In the genomic region with DNA sequence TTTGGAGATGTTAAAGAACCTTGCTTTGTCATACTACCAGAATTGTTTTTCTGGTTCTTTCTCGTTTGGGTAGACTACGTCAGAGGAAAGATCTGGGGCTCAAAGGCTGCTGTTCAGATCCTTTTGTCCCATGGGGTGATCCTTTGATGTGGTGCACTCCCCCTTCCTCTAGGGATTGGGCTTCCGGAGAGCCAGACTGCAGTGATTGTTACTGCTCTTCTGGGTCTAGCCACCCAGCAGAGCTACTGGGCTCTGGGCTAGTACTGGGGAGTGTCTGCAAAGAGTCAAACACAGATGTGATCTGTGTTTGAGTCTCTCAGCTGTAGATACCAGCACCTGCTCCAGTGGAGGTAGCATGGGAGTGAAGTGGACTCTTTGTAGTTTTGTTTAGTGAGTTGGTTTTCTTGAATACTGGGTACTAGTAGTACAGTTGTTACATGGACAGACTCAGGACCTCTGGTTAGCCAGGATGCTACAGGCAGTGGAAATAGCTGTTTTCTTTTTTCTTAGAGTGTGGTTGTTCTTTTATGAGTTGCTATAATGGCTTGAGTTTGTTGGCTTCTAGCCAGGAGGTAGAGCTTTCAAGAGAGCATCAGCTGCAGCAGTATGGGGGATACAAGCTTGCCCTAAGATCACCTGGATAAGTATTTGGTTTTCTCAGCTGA, we compare ENCODE assay signal across 8 cellular contexts. TPM values are rescaled to one million over a fixed set of nuclear protein-coding genes. Genes with fewer than 3 reads are reported as not detected.
DNase-seq lines count a peak whose midpoint lies in the region; ATAC-seq, FAIRE-seq and TF ChIP-seq lines count a peak whose summit lies in the region.

No MANE protein-coding gene starts in this region.

- no peak overlapping the region for H3K56ac ChIP-seq in H1 (replicated peaks; ENCODE audit: insufficient read length, low read depth, low read length)

- peaks cover 69% of the 10 kb centered on the region for H3K4me1 ChIP-seq in HepG2 (ENCODE audit: insufficient read depth, low read length)
- no peaks in the 10 kb centered on the region for H3K4me1 ChIP-seq in right lobe of liver
- H3K4me1 ChIP-seq in SJCRH30, result peaks cover 31% of the 10 kb centered on the region
- peaks cover 0 to 13% (median 8%) of the 10 kb centered on the region in 4 experiments; a peak in 6 of 7 replicates for H3K4me1 ChIP-seq in H1 (replicated peaks in 1 of 4; ENCODE audit: control insufficient read depth in 3 of 4, insufficient read depth in 4 of 4, low read length in 3 of 4)

- no peak overlapping the region for H3K23ac ChIP-seq in H1 (ENCODE audit: insufficient read length)

- no peaks in the 10 kb centered on the region for H4K20me1 ChIP-seq in HepG2 (ENCODE audit: insufficient read depth, low read length)
- no peaks in the 10 kb centered on the region for H4K20me1 ChIP-seq in H1 (replicated peaks in 1 of 2; ENCODE audit: control insufficient read depth in 1 of 2, insufficient read depth in 2 of 2, low read length in 2 of 2)

- H3K14ac ChIP-seq in H1 (ENCODE audit: insufficient read length), result no peak overlapping the region

- CTCF ChIA-PET in HepG2 (lab: Yijun Ruan, JAX; ENCODE audit: low intra/inter-chr PET ratio, low total read pairs) (no interaction called here), H1 (lab: Charles Lee; ENCODE audit: partially characterized antibody) (interaction anchor here (0.9 to 2.1 kb wide), 3 partner anchors 11 to 68 kb away, joined by 4 to 5 read pairs (median 5); no protein-coding TSS in a partner anchor)

- BruUV-seq in HepG2 (replicated peaks; lab: Mats Ljungman, UMichigan), result no TSS peak

- peak overlapping the region; percentile 67 for H3K4me2 ChIP-seq in HepG2 (ENCODE audit: low read depth, low read length)
- no peak overlapping the region for H3K4me2 ChIP-seq in H1 (ENCODE audit: insufficient read depth in 1 of 2, low read depth in 2 of 2, low read length in 2 of 2)

- H4K8ac ChIP-seq in H1 (ENCODE audit: extremely low read depth, insufficient read depth, low read length), result no peak overlapping the region

- H3K36me3 ChIP-seq in HepG2 (replicated peaks in 1 of 2; ENCODE audit: control insufficient read depth in 1 of 2, insufficient read depth in 2 of 2, low read length in 2 of 2) (no peaks in the 10 kb centered on the region), right lobe of liver (no peaks in the 10 kb centered on the region), SJCRH30 (no peaks in the 10 kb centered on the region), H1 (ENCODE audit: control insufficient read depth in 2 of 4, insufficient read depth in 4 of 4, low read length in 3 of 4) (no peaks in the 10 kb centered on the region)

- no peaks in the 10 kb centered on the region for H3K79me1 ChIP-seq in H1 (ENCODE audit: low read depth, low read length)

- DNase-seq in HepG2 (ENCODE audit: low spot score) (peak; percentile 97), right lobe of liver (no peak), SJCRH30 (peak; percentile 48 to 51), H1 (ENCODE audit: low read depth in 1 of 2, low spot score in 2 of 2) (no peak), NCI-H446 treated with DMSO at 0.1 percent for 48 hours (lab: John Stamatoyannopoulos, UW) (no peak), omental fat pad (ENCODE audit: low spot score) (no peak)

- no peak overlapping the region for H4K91ac ChIP-seq in H1 (replicated peaks; ENCODE audit: insufficient read length, low read length)

- TF ChIP-seq RAD21 in HepG2 (CRISPR knock-in tag; IDR thresholded peaks at IDR 0.05) (no peak), H1 (IDR thresholded peaks at IDR 0.05 in 1 of 2, conservative IDR thresholded peaks at IDR 0.05 in 1 of 2; ENCODE audit: low read depth in 2 of 2, low read length in 2 of 2) (no peak)

- no peak overlapping the region for H2AK5ac ChIP-seq in H1 (ENCODE audit: low read depth, low read length)

- peaks cover 63% of the 10 kb centered on the region for H3K79me2 ChIP-seq in HepG2 (ENCODE audit: insufficient read depth, low read length)
- H3K79me2 ChIP-seq in H1 (ENCODE audit: control insufficient read depth in 1 of 2, insufficient read depth in 2 of 2, low read length in 2 of 2), result peaks cover 0 to 29% of the 10 kb centered on the region in 2 experiments; a peak in 1 of 4 replicates

- H3K9ac ChIP-seq in HepG2 (ENCODE audit: insufficient read depth, low read depth, low read length) (peak overlapping the region; percentile 59), H1 (replicated peaks in 1 of 4; ENCODE audit: extremely low read depth in 1 of 4, low read depth in 3 of 4, low read length in 3 of 4) (no peak overlapping the region)

- H3K4me3 Mint-ChIP-seq in stimulated activated naive CD8-positive, alpha-beta T cell treated with anti-CD3 and anti-CD28 coated beads, Interleukin-15, Interleukin-2, amounts not matched to agents 100 ng/mL and 50 ng/mL, for 24 hours, result peak overlapping the region; percentile 15

- H2BK5ac ChIP-seq in H1 (ENCODE audit: low read depth, low read length), result no peak overlapping the region

- H2BK120ac ChIP-seq in H1 (replicated peaks; ENCODE audit: low read depth, low read length), result no peak overlapping the region

- TF ChIP-seq CTCF in HepG2 (CRISPR knock-in tag; IDR thresholded peaks at IDR 0.05) (no peak), right lobe of liver (IDR thresholded peaks at IDR 0.05) (no peak), H1 (IDR thresholded peaks at IDR 0.05; ENCODE audit: control extremely low read depth in 1 of 3, insufficient read depth in 1 of 3, low read depth in 1 of 3, low read length in 3 of 3) (no peak), omental fat pad (IDR thresholded peaks at IDR 0.05) (no peak)

- intact Hi-C loops in HepG2 (cut with micrococcal nuclease; ENCODE audit: unreplicated experiment) (loop anchor here (1.0 to 5.0 kb wide), 2 partner anchors 34 to 50 kb away; a partner anchor contains a TSS), right lobe of liver (cut with DNase I) (no loop called here)

- peak overlapping the region; percentile 71 for H3K27ac ChIP-seq in HepG2 (ENCODE audit: extremely low read length, insufficient read depth, low read length)
- H3K27ac ChIP-seq in right lobe of liver, result no peak overlapping the region
- H3K27ac ChIP-seq in SJCRH30, result no peak overlapping the region; the same call in 1 of the 2 replicates
- no peak overlapping the region for H3K27ac ChIP-seq in H1 (ENCODE audit: low read depth, low read length)

- H2BK15ac ChIP-seq in H1 (ENCODE audit: low read length), result no peak overlapping the region

- H3K36me3 Mint-ChIP-seq in stimulated activated naive CD8-positive, alpha-beta T cell treated with anti-CD3 and anti-CD28 coated beads, Interleukin-15, Interleukin-2, amounts not matched to agents 100 ng/mL and 50 ng/mL, for 24 hours (ENCODE audit: low read depth), result peaks cover 10% of the 10 kb centered on the region

- TF ChIP-seq POLR2A in HepG2 (IDR thresholded peaks at IDR 0.05; ENCODE audit: insufficient read depth in 1 of 2, low read depth in 2 of 2, low read length in 2 of 2) (no peak), right lobe of liver (IDR thresholded peaks at IDR 0.05) (no peak), H1 (IDR thresholded peaks at IDR 0.05; ENCODE audit: control extremely low read depth in 1 of 2, low read depth in 2 of 2, low read length in 2 of 2) (no peak)

- FAIRE-seq in HepG2 (lab: Jason Lieb, UNC), result peak; percentile 61
- FAIRE-seq in H1 (lab: Jason Lieb, UNC), result no peak

- peaks cover 22% of the 10 kb centered on the region for H3K4me1 Mint-ChIP-seq in stimulated activated naive CD8-positive, alpha-beta T cell treated with anti-CD3 and anti-CD28 coated beads, Interleukin-15, Interleukin-2, amounts not matched to agents 100 ng/mL and 50 ng/mL, for 24 hours (ENCODE audit: low read depth)

- peak; percentile 95 for ATAC-seq in HepG2
- ATAC-seq in right lobe of liver, result no peak
- no peak for ATAC-seq in omental fat pad (ENCODE audit: low FRiP score)
- ATAC-seq in HG03095 (IDR thresholded peaks at IDR 0.05; ENCODE audit: unreplicated experiment), result no peak

- POLR2A ChIA-PET in HepG2 (lab: Yijun Ruan, JAX) (interaction anchor here (1.8 to 2.6 kb wide), 3 partner anchors 11 to 34 kb away, joined by 4 to 12 read pairs (median 7); a partner anchor contains a TSS), H1 (lab: Charles Lee; ENCODE audit: partially characterized antibody) (interaction anchor here (0.6 to 0.9 kb wide), 3 partner anchors 12 to 24 kb away, joined by 3 to 4 read pairs (median 4); no protein-coding TSS in a partner anchor)

- no peaks in the 10 kb centered on the region for H3K27me3 ChIP-seq in HepG2 (ENCODE audit: control insufficient read depth in 1 of 2, insufficient read depth in 2 of 2, low read length in 2 of 2)
- no peaks in the 10 kb centered on the region for H3K27me3 ChIP-seq in right lobe of liver
- no peaks in the 10 kb centered on the region; the same call in 1 of the 2 replicates for H3K27me3 ChIP-seq in SJCRH30
- peaks cover 0 to 13% (median 1%) of the 10 kb centered on the region in 4 experiments; a peak in 5 of 7 replicates for H3K27me3 ChIP-seq in H1 (replicated peaks in 1 of 4; ENCODE audit: control insufficient read depth in 3 of 4, extremely low read depth in 1 of 4, insufficient read depth in 3 of 4, low read length in 3 of 4)

- H3K4me3 ChIP-seq in HepG2 (replicated peaks in 1 of 3; ENCODE audit: insufficient read depth in 1 of 3, low read depth in 2 of 3, low read length in 3 of 3) (peak overlapping the region in 2 of 3 experiments; percentile 17 to 27; a peak in 1 of 6 replicates), right lobe of liver (no peak overlapping the region), SJCRH30 (no peak overlapping the region), H1 (ENCODE audit: extremely low read depth in 1 of 4, insufficient read depth in 2 of 4, low read depth in 3 of 4, low read length in 4 of 4) (no peak overlapping the region)

- peak overlapping the region; percentile 87; the same call in 1 of the 2 replicates for H3K18ac ChIP-seq in H1 (ENCODE audit: extremely low read depth, low read length)

- no peak overlapping the region for H4K5ac ChIP-seq in H1 (ENCODE audit: insufficient read length, low read depth, low read length)

- 7% methylated on average over 3 of the region's 3 CpGs for WGBS in HepG2 (ENCODE audit: low lambda C conversion rate)
- 54% methylated on average over 2 of the region's 3 CpGs for WGBS in right lobe of liver (ENCODE audit: insufficient coverage, low coverage, low lambda C conversion rate, missing lambda C conversion rate)
- WGBS in H1 (ENCODE audit: extremely low coverage in 1 of 2, insufficient coverage in 1 of 2, insufficient read length in 1 of 2, insufficient replicate concordance in 2 of 2, low coverage in 1 of 2, low lambda C conversion rate in 2 of 2, missing lambda C conversion rate in 1 of 2), 2 experiments, result 52% methylated on average over 3 of the region's 3 CpGs; no CpG with 5 or more reads in 1 of the 2 experiments

- peak overlapping the region; percentile 24 for H3K27ac Mint-ChIP-seq in stimulated activated naive CD8-positive, alpha-beta T cell treated with anti-CD3 and anti-CD28 coated beads, Interleukin-15, Interleukin-2, amounts not matched to agents 100 ng/mL and 50 ng/mL, for 24 hours

- H3K9me3 ChIP-seq in HepG2 (ENCODE audit: low read length) (no peaks in the 10 kb centered on the region), right lobe of liver (no peaks in the 10 kb centered on the region), SJCRH30 (replicated peaks) (no peaks in the 10 kb centered on the region), H1 (ENCODE audit: insufficient read depth in 2 of 2, low read depth in 1 of 2, low read length in 1 of 2) (peaks cover 0 to 2% of the 10 kb centered on the region in 2 experiments; a peak in 1 of 4 replicates)

- H2AFZ ChIP-seq in HepG2 (ENCODE audit: low read length), result no peak overlapping the region
- no peak overlapping the region for H2AFZ ChIP-seq in H1 (ENCODE audit: low read length)

- H3K23me2 ChIP-seq in H1 (ENCODE audit: low read depth, low read length), result no peaks in the 10 kb centered on the region

- no peaks in the 10 kb centered on the region for H3K27me3 Mint-ChIP-seq in stimulated activated naive CD8-positive, alpha-beta T cell treated with anti-CD3 and anti-CD28 coated beads, Interleukin-15, Interleukin-2, amounts not matched to agents 100 ng/mL and 50 ng/mL, for 24 hours

- H2BK20ac ChIP-seq in H1 (ENCODE audit: low read length), result no peak overlapping the region

- in situ Hi-C loops in HepG2 (cut with HindIII; ENCODE audit: extremely low pct_ligation_motif_present, low pct_unique_long_range_greater_than_20kb), result no loop called here

- TF ChIP-seq EP300 in HepG2 (IDR thresholded peaks at IDR 0.05; ENCODE audit: low read depth in 2 of 2, low read length in 2 of 2), result peak; percentile 60 to 71; a peak in 3 of 4 replicates
- peak; percentile 77 for TF ChIP-seq EP300 in HepG2 (CRISPR knock-in tag; IDR thresholded peaks at IDR 0.05; ENCODE audit: borderline replicate concordance)
- no peak for TF ChIP-seq EP300 in H1 (IDR thresholded peaks at IDR 0.05; ENCODE audit: borderline replicate concordance in 1 of 2, low read depth in 2 of 2, low read length in 2 of 2)

- H2BK12ac ChIP-seq in H1 (ENCODE audit: low read depth, low read length), result 0 out of 2 replicates have a peak overlapping the region, but pooled peaks have one; percentile 39

- no peaks in the 10 kb centered on the region for H3K9me3 Mint-ChIP-seq in stimulated activated naive CD8-positive, alpha-beta T cell treated with anti-CD3 and anti-CD28 coated beads, Interleukin-15, Interleukin-2, amounts not matched to agents 100 ng/mL and 50 ng/mL, for 24 hours

- H3K4ac ChIP-seq in H1 (replicated peaks; ENCODE audit: insufficient read length, low read depth, low read length), result no peak overlapping the region

RNA-seq across cellular contexts. Expression of a gene that starts 34.4 kb away (rescaled TPM):
- total RNA-seq in HepG2 (2016; rRNA removed; fragmentation: Illumina TruSeq; extraction: Trizol), result 21.5 and 23.0 TPM in 2 replicates
- total RNA-seq in HepG2 (2016; cell fraction: cytosol; rRNA removed; fragmentation: Illumina TruSeq; extraction: Trizol; ENCODE audit: low read depth), result 12.1 and 13.1 TPM in 2 replicates
- 19.6 and 23.8 TPM in 2 replicates for total RNA-seq in HepG2 (2016; cell fraction: insoluble cytoplasmic fraction; rRNA removed; fragmentation: Illumina TruSeq; extraction: Trizol)
- total RNA-seq in HepG2 (2016; cell fraction: membrane; rRNA removed; fragmentation: Illumina TruSeq; extraction: Trizol), result 10.2 and 13.9 TPM in 2 replicates
- total RNA-seq in HepG2 (2016; cell fraction: nucleus; rRNA removed; fragmentation: Illumina TruSeq; extraction: Trizol), result 16.2 and 16.9 TPM in 2 replicates
- polyA plus RNA-seq in HepG2 (2011; rRNA removed), result 27.2 and 31.9 TPM in 2 replicates
- 23.4 and 24.2 TPM in 2 replicates for polyA plus RNA-seq in HepG2 (2011; cell fraction: cytosol; rRNA removed)
- polyA plus RNA-seq in HepG2 (2011; cell fraction: nucleus; rRNA removed), result 6.0 and 7.0 TPM in 2 replicates
- polyA plus RNA-seq in HepG2 (2012), result 12.1 and 12.9 TPM in 2 replicates
- polyA plus RNA-seq in HepG2 (2016; cell fraction: cytosol; fragmentation: Illumina TruSeq; extraction: Trizol; ENCODE audit: low read depth), result 15.4 and 21.7 TPM in 2 replicates
- polyA plus RNA-seq in HepG2 (2016; cell fraction: insoluble cytoplasmic fraction; fragmentation: Illumina TruSeq; extraction: Trizol; ENCODE audit: low read depth), result 20.3 TPM in 2 replicates
- 9.1 and 11.0 TPM in 2 replicates for polyA plus RNA-seq in HepG2 (2016; cell fraction: membrane; fragmentation: Illumina TruSeq; extraction: Trizol; ENCODE audit: low read depth)
- 22.8 and 24.6 TPM in 2 replicates for polyA plus RNA-seq in HepG2 (2016; cell fraction: nucleus; fragmentation: Illumina TruSeq; extraction: Trizol; ENCODE audit: insufficient read depth, low read depth)
- polyA minus RNA-seq in HepG2 (2011; rRNA and poly(A)+ RNA removed; ENCODE audit: low replicate concordance), result 6.5 and 21.0 TPM in 2 replicates
- polyA minus RNA-seq in HepG2 (2011; cell fraction: cytosol; rRNA and poly(A)+ RNA removed), result 12.3 and 14.1 TPM in 2 replicates
- polyA minus RNA-seq in HepG2 (2011; cell fraction: nucleus; rRNA and poly(A)+ RNA removed), result 17.4 and 18.0 TPM in 2 replicates
- 1 to 10 TPM; 4.1 to 9.4 (median 6.9) TPM for total RNA-seq in right lobe of liver
- 10.1 and 11.2 TPM in 2 replicates for total RNA-seq in SJCRH30 (2014; rRNA removed; shearing (Covaris generic))
- 5.8 and 6.5 TPM in 2 replicates for total RNA-seq in H1 (2021; fragmentation: NEBNext Ultra II Directional; extraction: Animal tissue kit (Norgen Biotek cat#: 25700))
- 20.8 and 21.8 TPM in 2 replicates for polyA plus RNA-seq in H1 (2011; rRNA removed)
- polyA plus RNA-seq in H1 (2011; cell fraction: cytosol; rRNA removed), result 23.5 TPM
- polyA plus RNA-seq in H1 (2011; cell fraction: nucleus; rRNA removed), result 19.1 TPM
- polyA plus RNA-seq in H1 (2012, experiment 1 of 2), result 14.2 to 21.8 TPM (median 17.7 TPM) in 4 replicates
- 2.9 TPM for polyA plus RNA-seq in H1 (2012, experiment 2 of 2)
- polyA plus RNA-seq in H1 (2013, experiment 1 of 2), result 2.4 TPM
- polyA plus RNA-seq in H1 (2013, experiment 2 of 2), result 2.5 TPM
- 9.1 and 11.8 TPM in 2 replicates for polyA minus RNA-seq in H1 (2011; rRNA and poly(A)+ RNA removed)
- 21.1 TPM for polyA minus RNA-seq in H1 (2011; cell fraction: cytosol; rRNA and poly(A)+ RNA removed)
- polyA minus RNA-seq in H1 (2011; cell fraction: nucleus; rRNA and poly(A)+ RNA removed), result 11.1 TPM
- 10 to 100 TPM in 3 of 4 donors, 1 to 10 TPM in 1; 5.5 to 12.1 (median 10.9) TPM for total RNA-seq in omental fat pad

Comparison
In these comparisons a context has a peak if more than half of its experiments do, and no peak if none do; other contexts are left out.
1. DNase-seq: peak in HepG2 (single experiment) and SJCRH30 (2 of 2); none in right lobe of liver (0 of 3), H1 (0 of 2), NCI-H446 treated with DMSO at 0.1 percent for 48 hours (single experiment) and omental fat pad (single experiment).
2. H3K4me3 ChIP-seq: peak in HepG2 (2 of 3); none in right lobe of liver (0 of 3), SJCRH30 (single experiment) and H1 (0 of 4).